In the genomic region with DNA sequence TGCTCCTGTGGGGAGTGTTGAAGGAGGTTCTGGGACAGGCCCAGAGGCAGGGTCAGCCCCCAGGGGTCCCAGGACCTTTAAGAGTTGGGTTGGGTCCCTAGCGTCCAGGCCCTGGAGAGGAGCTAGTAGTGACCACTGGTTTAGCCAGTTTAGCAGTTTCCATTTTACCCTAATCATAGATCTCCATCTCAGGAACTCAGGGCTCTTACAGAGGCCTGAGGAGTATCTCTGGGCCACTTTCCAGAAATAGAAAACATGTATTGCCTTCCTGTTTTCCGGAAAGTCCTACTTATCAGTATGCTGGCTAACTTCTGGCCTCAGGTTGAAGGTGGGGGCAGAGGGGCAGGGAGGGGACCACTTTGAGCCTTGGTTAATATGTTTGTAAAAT, we compare ENCODE assay signal across 12 cellular contexts. TPM values are rescaled to one million over a fixed set of nuclear protein-coding genes. Genes with fewer than 3 reads are reported as not detected.
DNase-seq lines count a peak whose midpoint lies in the region; ATAC-seq and TF ChIP-seq lines count a peak whose summit lies in the region.
"Had no signal": no experiment of that assay in that cellular context is flagged by ENCODE, and none has a peak within 500 bp of the region (broad histone marks: within the 10 kb centered on the region; RNA-seq: fewer than 3 reads in every experiment).

No MANE protein-coding gene starts in this region.

- H3K4me3 Mint-ChIP-seq in dendritic cell treated with granulocyte-macrophage colony-stimulating factor and Interleukin-4, amounts not matched to agents 40 ng/mL and 50 ng/mL, for 4 days: no peak overlapping the region
- H3K4me3 Mint-ChIP-seq: naive B cell had no signal

- H3K36me3 Mint-ChIP-seq in dendritic cell treated with granulocyte-macrophage colony-stimulating factor and Interleukin-4, amounts not matched to agents 40 ng/mL and 50 ng/mL, for 4 days (ENCODE audit: low read depth): peaks cover 100% of the 10 kb centered on the region

- no peaks in the 10 kb centered on the region for H3K36me3 ChIP-seq in prostate gland

- H3K4me1 Mint-ChIP-seq in dendritic cell treated with granulocyte-macrophage colony-stimulating factor and Interleukin-4, amounts not matched to agents 40 ng/mL and 50 ng/mL, for 4 days (ENCODE audit: low read depth): peaks cover 64% of the 10 kb centered on the region

- no peak overlapping the region for H3K4me3 ChIP-seq in prostate gland

- peak; percentile 55 for DNase-seq in OCI-M1 (lab: John Stamatoyannopoulos, UW)
- DNase-seq in prostate gland (ENCODE audit: low spot score): no peak
- no peak for DNase-seq in NCI-H2171 treated with DMSO at 0.1 percent for 48 hours (lab: John Stamatoyannopoulos, UW)
- DNase-seq in left lobe of liver (ENCODE audit: low spot score): no peak
- no peak for DNase-seq in mesenteric fat pad (ENCODE audit: low spot score)
- no peak for DNase-seq in glomerular visceral epithelial cell (ENCODE audit: extremely low spot score)
- DNase-seq: naive B cell, SHP77 had no signal

- no peaks in the 10 kb centered on the region for H3K9me3 Mint-ChIP-seq in dendritic cell treated with granulocyte-macrophage colony-stimulating factor and Interleukin-4, amounts not matched to agents 40 ng/mL and 50 ng/mL, for 4 days

- peak overlapping the region; percentile 83 for H3K27ac Mint-ChIP-seq in dendritic cell treated with granulocyte-macrophage colony-stimulating factor and Interleukin-4, amounts not matched to agents 40 ng/mL and 50 ng/mL, for 4 days

- no peak for ATAC-seq in left lobe of liver

- H3K4me1 ChIP-seq in prostate gland (replicated peaks): peaks cover 10% of the 10 kb centered on the region

- TF ChIP-seq POLR2A in GM19193 (IDR thresholded peaks at IDR 0.05; ENCODE audit: extremely low read depth, insufficient read depth, insufficient read length): peak; percentile 0
- no peak for TF ChIP-seq POLR2A in prostate gland (IDR thresholded peaks at IDR 0.05)

- no peaks in the 10 kb centered on the region for H3K9me3 ChIP-seq in prostate gland

- 57% methylated on average over 2 of the region's 2 CpGs for WGBS in prostate gland

- intact Hi-C loops in dendritic cell treated with granulocyte-macrophage colony-stimulating factor and Interleukin-4, amounts not matched to agents 40 ng/mL and 50 ng/mL, for 4 days (cut with micrococcal nuclease): no loop called here
- intact Hi-C loops in prostate gland (cut with DNase I): no loop called here

- H3K27me3 ChIP-seq in prostate gland (replicated peaks; ENCODE audit: insufficient read depth): peaks cover 2% of the 10 kb centered on the region

- peak overlapping the region; percentile 71 to 72 for H3K27ac ChIP-seq in prostate gland

- no peaks in the 10 kb centered on the region for H3K27me3 Mint-ChIP-seq in dendritic cell treated with granulocyte-macrophage colony-stimulating factor and Interleukin-4, amounts not matched to agents 40 ng/mL and 50 ng/mL, for 4 days
- H3K27me3 Mint-ChIP-seq: naive B cell had no signal

- no peak for TF ChIP-seq CTCF in prostate gland (IDR thresholded peaks at IDR 0.05)

RNA-seq across cellular contexts. Expression of a gene that starts 13.5 kb away (rescaled TPM):
- total RNA-seq in prostate gland (1 to 10 TPM in 1 of 2 donors, under 1 TPM in 1; 0.91 to 3.5 TPM), left lobe of liver (2.7 TPM), mesenteric fat pad (51.0 TPM)
- total RNA-seq: M059J, NCI-H460 had no signal

RNA-seq across cellular contexts. Expression of a gene that starts 39.1 kb away (rescaled TPM):
- total RNA-seq in prostate gland (1 to 10 TPM; 1.1 to 3.2 TPM), left lobe of liver (1.1 TPM), mesenteric fat pad (13.3 TPM)
- total RNA-seq: NCI-H460 had no signal

RNA-seq across cellular contexts. Expression of a gene that starts 57.5 kb away (rescaled TPM):
- 1 to 10 TPM in 1 of 2 donors, not detected in 1; 3.1 TPM for total RNA-seq in prostate gland
- total RNA-seq in left lobe of liver: 0.81 TPM
- not detected for total RNA-seq in mesenteric fat pad
- total RNA-seq: M059J, NCI-H460 had no signal

Comparison
In these comparisons a context has a peak if more than half of its experiments do, and no peak if none do; other contexts are left out.
1. RNA of a gene that starts 13.5 kb away (total RNA-seq): 51.0 TPM in mesenteric fat pad (single experiment); 0.91 to 3.5 TPM in prostate gland and 2.7 TPM in left lobe of liver (single experiment); every median in the first group is over 10 times any median in the second.